1 cellular context compared by ENCODE assay signal in the genomic region with DNA sequence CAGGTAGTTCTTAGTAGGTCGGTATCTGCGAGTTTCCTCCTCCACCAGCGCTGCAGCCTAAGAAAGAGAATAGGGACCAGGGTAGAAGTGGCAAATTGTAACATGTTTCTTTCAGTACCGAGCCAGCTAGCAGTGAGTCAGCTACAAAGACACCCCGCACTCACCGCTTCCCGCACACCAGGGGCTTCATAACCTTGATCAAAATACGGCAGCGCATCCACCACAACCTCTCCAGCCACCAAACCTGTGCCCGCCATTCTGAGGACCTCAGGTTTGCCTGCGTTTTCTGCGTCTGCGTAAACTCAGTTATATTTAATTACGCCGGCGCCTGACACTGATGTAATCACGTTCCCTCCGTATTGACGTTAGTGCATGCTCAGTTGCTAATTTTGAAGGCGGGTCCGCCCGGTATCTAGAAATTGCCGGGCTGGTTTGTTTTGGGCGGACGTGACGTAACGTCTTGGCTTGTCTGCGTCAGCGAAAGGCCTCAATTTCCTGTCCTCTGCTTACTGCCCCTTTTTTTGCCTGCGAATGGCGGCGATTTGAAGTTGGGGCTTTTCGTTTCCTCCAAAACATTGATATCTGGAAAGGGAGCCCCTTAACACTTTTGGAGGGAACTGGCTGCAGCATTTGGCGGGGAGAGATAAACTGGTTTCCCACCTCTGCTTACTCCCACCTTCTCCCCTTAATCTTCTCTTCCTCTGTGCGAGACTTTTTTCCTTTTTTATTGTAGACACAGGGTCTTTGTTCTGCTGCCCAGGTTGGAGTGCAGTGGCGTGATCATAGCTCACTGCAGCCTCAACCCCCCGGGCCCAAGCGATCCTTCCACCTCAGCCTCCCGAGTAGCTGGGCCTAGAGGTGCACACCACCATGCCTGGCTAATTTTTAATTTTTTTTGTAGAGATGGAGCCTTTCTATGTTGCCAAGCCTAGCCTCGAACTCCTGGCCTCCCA.
TF ChIP-seq lines count a peak whose summit lies in the region.

TSS of gene BCAS2 (minus strand) at position 281 of the 953 bp plus-strand sequence. CDS start at position 257, 24 bp downstream.

TF ChIP-seq in K562, 482 proteins besides CTCF, POLR2A, EP300 and RAD21 (continued from another document and continues in another):
- peak; percentile 94 for TF ChIP-seq L3MBTL2 (IDR thresholded peaks at IDR 0.05)
- TF ChIP-seq, protein P1, sequence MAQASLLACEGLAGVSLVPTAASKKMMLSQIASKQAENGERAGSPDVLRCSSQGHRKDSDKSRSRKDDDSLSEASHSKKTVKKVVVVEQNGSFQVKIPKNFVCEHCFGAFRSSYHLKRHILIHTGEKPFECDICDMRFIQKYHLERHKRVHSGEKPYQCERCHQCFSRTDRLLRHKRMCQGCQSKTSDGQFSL (CRISPR knock-in tag; IDR thresholded peaks at IDR 0.05), result no peak
- TF ChIP-seq, protein P1 (tag; IDR thresholded peaks at IDR 0.05), result 0 out of 4 replicates have a peak, but pooled peaks of 1 of the 2 experiments have one; percentile 15
- peak; percentile 97 for TF ChIP-seq SUPT5H (IDR thresholded peaks at IDR 0.05)
- peak; percentile 39; the same call in 1 of the 2 replicates for TF ChIP-seq CBX5 (IDR thresholded peaks at IDR 0.05; ENCODE audit: borderline replicate concordance, low read depth)
- no peak for TF ChIP-seq SMARCC2 (IDR thresholded peaks at IDR 0.05; ENCODE audit: low read depth)
- no peak for TF ChIP-seq ZC3H8 (IDR thresholded peaks at IDR 0.05)
- TF ChIP-seq, protein P2, sequence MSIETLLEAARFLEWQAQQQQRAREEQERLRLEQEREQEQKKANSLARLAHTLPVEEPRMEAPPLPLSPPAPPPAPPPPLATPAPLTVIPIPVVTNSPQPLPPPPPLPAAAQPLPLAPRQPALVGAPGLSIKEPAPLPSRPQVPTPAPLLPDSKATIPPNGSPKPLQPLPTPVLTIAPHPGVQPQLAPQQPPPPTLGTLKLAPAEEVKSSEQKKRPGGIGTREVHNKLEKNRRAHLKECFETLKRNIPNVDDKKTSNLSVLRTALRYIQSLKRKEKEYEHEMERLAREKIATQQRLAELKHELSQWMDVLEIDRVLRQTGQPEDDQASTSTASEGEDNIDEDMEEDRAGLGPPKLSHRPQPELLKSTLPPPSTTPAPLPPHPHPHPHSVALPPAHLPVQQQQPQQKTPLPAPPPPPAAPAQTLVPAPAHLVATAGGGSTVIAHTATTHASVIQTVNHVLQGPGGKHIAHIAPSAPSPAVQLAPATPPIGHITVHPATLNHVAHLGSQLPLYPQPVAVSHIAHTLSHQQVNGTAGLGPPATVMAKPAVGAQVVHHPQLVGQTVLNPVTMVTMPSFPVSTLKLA (conservative IDR thresholded peaks at IDR 0.05), result peak; percentile 82 to 89
- TF ChIP-seq GTF2A2 (tag; IDR thresholded peaks at IDR 0.05), result no peak
- TF ChIP-seq NFXL1 (CRISPR knock-in tag; IDR thresholded peaks at IDR 0.05), result no peak
- peak; percentile 71 for TF ChIP-seq MIER1 (IDR thresholded peaks at IDR 0.05; ENCODE audit: low read depth)
- TF ChIP-seq, protein P3, sequence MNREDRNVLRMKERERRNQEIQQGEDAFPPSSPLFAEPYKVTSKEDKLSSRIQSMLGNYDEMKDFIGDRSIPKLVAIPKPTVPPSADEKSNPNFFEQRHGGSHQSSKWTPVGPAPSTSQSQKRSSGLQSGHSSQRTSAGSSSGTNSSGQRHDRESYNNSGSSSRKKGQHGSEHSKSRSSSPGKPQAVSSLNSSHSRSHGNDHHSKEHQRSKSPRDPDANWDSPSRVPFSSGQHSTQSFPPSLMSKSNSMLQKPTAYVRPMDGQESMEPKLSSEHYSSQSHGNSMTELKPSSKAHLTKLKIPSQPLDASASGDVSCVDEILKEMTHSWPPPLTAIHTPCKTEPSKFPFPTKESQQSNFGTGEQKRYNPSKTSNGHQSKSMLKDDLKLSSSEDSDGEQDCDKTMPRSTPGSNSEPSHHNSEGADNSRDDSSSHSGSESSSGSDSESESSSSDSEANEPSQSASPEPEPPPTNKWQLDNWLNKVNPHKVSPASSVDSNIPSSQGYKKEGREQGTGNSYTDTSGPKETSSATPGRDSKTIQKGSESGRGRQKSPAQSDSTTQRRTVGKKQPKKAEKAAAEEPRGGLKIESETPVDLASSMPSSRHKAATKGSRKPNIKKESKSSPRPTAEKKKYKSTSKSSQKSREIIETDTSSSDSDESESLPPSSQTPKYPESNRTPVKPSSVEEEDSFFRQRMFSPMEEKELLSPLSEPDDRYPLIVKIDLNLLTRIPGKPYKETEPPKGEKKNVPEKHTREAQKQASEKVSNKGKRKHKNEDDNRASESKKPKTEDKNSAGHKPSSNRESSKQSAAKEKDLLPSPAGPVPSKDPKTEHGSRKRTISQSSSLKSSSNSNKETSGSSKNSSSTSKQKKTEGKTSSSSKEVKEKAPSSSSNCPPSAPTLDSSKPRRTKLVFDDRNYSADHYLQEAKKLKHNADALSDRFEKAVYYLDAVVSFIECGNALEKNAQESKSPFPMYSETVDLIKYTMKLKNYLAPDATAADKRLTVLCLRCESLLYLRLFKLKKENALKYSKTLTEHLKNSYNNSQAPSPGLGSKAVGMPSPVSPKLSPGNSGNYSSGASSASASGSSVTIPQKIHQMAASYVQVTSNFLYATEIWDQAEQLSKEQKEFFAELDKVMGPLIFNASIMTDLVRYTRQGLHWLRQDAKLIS (CRISPR knock-in tag; IDR thresholded peaks at IDR 0.05), result no peak; the same call in 1 of the 2 replicates
- TF ChIP-seq MEIS2 (IDR thresholded peaks at IDR 0.05; ENCODE audit: partially characterized antibody), result peak; percentile 70
- TF ChIP-seq SIN3A (IDR thresholded peaks at IDR 0.05; ENCODE audit: borderline replicate concordance in 2 of 2, control insufficient read depth in 1 of 2, low read depth in 2 of 2, low read length in 2 of 2), result peak; percentile 39 to 67; a peak in 1 of 4 replicates
- 0 out of 2 replicates have a peak, but pooled peaks have one; percentile 26 for TF ChIP-seq HDAC8 (tag; IDR thresholded peaks at IDR 0.05)
- no peak for TF ChIP-seq CREBBP (IDR thresholded peaks at IDR 0.05; ENCODE audit: low read depth, low read length)
- no peak for TF ChIP-seq RBM14 (IDR thresholded peaks at IDR 0.05; ENCODE audit: borderline replicate concordance, insufficient read depth, low read depth, low read length)
- TF ChIP-seq KLF13 (tag; IDR thresholded peaks at IDR 0.05; ENCODE audit: borderline replicate concordance, low read depth), result no peak
- TF ChIP-seq, protein P4, sequence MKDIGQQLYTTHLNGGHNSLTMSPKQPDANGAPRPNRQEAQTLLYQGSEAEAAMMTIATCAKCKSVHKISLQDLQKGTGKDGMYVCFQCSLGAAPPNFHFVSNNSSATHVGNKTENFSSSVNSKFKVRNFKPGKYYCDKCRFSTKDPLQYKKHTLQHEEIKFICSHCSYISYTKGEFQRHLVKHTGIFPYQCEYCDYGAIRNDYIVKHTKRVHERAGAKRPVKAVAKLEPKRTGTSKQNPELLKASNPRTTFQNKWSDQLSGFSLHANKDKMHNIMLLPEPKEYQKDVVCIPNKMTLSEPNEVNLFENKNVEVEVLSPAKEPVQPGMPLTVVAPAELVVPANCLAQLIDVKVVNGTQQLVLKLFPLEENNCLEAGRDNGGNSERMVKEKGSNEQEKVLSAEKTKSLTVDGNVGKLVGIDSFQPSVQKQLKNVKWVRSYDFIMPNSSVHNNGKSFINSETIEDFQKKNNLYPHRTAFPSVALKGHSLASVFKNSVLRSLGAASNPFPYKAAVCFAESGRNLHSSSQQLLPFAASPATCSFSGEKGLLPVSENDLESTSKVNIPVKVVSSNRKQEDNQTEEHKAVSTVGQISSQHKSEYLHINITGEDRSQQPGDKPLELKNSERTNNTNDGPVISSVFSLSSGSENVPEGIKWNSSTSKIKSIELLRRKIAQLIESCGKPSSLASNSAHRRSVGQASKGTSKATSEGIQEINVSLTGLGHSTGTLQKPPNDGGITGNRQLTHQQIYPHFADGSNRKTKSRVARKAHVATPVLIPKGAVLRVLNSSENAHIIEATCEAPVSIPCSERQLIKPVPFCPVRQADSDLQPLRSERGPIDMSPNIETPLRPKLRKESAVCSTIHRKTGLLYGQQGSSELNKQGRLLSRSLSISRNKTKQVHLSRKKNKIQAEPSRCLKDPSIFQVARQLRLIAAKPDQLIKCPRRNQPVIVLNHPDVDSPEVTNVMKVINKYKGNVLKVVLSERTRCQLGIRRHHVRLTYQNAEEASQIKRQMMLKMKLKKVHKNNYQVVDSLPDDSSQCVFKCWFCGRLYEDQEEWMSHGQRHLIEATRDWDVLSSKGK (CRISPR knock-in tag; IDR thresholded peaks at IDR 0.05), result no peak
- peak; percentile 87 for TF ChIP-seq NBN (IDR thresholded peaks at IDR 0.05; ENCODE audit: low read depth)
- TF ChIP-seq ZNF184 (CRISPR knock-in tag; IDR thresholded peaks at IDR 0.05), result no peak
- TF ChIP-seq PPARD (CRISPR knock-in tag; IDR thresholded peaks at IDR 0.05), result no peak
- TF ChIP-seq MTA3 (IDR thresholded peaks at IDR 0.05; ENCODE audit: borderline replicate concordance), result peak; percentile 98
- no peak for TF ChIP-seq ZZZ3 (IDR thresholded peaks at IDR 0.05)
- no peak for TF ChIP-seq TGIF2 (CRISPR knock-in tag; IDR thresholded peaks at IDR 0.05)
- no peak for TF ChIP-seq NFE2L1 (tag; IDR thresholded peaks at IDR 0.05; ENCODE audit: borderline replicate concordance, low read depth)
- TF ChIP-seq, protein P5, sequence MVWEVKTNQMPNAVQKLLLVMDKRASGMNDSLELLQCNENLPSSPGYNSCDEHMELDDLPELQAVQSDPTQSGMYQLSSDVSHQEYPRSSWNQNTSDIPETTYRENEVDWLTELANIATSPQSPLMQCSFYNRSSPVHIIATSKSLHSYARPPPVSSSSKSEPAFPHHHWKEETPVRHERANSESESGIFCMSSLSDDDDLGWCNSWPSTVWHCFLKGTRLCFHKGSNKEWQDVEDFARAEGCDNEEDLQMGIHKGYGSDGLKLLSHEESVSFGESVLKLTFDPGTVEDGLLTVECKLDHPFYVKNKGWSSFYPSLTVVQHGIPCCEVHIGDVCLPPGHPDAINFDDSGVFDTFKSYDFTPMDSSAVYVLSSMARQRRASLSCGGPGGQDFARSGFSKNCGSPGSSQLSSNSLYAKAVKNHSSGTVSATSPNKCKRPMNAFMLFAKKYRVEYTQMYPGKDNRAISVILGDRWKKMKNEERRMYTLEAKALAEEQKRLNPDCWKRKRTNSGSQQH (CRISPR knock-in tag; IDR thresholded peaks at IDR 0.05), result no peak
- peak; percentile 56; the same call in 1 of the 2 replicates for TF ChIP-seq MYBL2 (IDR thresholded peaks at IDR 0.05; ENCODE audit: low read depth)
- no peak for TF ChIP-seq MYBL2 (CRISPR knock-in tag; IDR thresholded peaks at IDR 0.05; ENCODE audit: borderline replicate concordance)
- TF ChIP-seq HLTF (IDR thresholded peaks at IDR 0.05), result peak; percentile 56; the same call in 1 of the 2 replicates
- TF ChIP-seq, protein P6, sequence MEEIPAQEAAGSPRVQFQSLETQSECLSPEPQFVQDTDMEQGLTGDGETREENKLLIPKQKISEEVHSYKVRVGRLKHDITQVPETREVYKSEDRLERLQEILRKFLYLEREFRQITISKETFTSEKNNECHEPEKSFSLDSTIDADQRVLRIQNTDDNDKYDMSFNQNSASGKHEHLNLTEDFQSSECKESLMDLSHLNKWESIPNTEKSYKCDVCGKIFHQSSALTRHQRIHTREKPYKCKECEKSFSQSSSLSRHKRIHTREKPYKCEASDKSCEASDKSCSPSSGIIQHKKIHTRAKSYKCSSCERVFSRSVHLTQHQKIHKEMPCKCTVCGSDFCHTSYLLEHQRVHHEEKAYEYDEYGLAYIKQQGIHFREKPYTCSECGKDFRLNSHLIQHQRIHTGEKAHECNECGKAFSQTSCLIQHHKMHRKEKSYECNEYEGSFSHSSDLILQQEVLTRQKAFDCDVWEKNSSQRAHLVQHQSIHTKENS (CRISPR knock-in tag; IDR thresholded peaks at IDR 0.05), result no peak
- TF ChIP-seq HSF4 (CRISPR knock-in tag; IDR thresholded peaks at IDR 0.05; ENCODE audit: borderline replicate concordance), result no peak
- TF ChIP-seq HNRNPH1 (optimal IDR thresholded peaks at IDR 0.05; ENCODE audit: low read depth, low read length), result no peak
- TF ChIP-seq ZNF274 (IDR thresholded peaks at IDR 0.05; ENCODE audit: borderline replicate concordance, low read depth, low read length), result no peak
- peak; percentile 82 for TF ChIP-seq TAF9B (IDR thresholded peaks at IDR 0.05; ENCODE audit: partially characterized antibody)
- no peak for TF ChIP-seq STAG1 (CRISPR knock-in tag; IDR thresholded peaks at IDR 0.05; ENCODE audit: borderline replicate concordance)
- no peak for TF ChIP-seq CBFB (CRISPR knock-in tag; IDR thresholded peaks at IDR 0.05)
- peak; percentile 70; the same call in 1 of the 2 replicates for TF ChIP-seq ERF (CRISPR knock-in tag; IDR thresholded peaks at IDR 0.05)
- TF ChIP-seq EHMT2 (IDR thresholded peaks at IDR 0.05), result peak; percentile 98
- TF ChIP-seq POU5F1 (IDR thresholded peaks at IDR 0.05; ENCODE audit: borderline replicate concordance, low read depth, low read length, partially characterized antibody), result peak; percentile 70
- TF ChIP-seq ZNF277 (CRISPR knock-in tag; IDR thresholded peaks at IDR 0.05; ENCODE audit: borderline replicate concordance), result no peak
- peak; percentile 72; the same call in 1 of the 2 replicates for TF ChIP-seq ZNF197 (CRISPR knock-in tag; IDR thresholded peaks at IDR 0.05; ENCODE audit: low read depth)
- 0 out of 2 replicates have a peak, but pooled peaks have one; percentile 59 for TF ChIP-seq KAT8 (IDR thresholded peaks at IDR 0.05; ENCODE audit: low read depth)
- TF ChIP-seq SP2 (IDR thresholded peaks at IDR 0.05; ENCODE audit: extremely low read depth, low read depth, low read length, poor library complexity, severe bottlenecking), result no peak
- peak; percentile 84; the same call in 1 of the 2 replicates for TF ChIP-seq ZNF644 (tag; IDR thresholded peaks at IDR 0.05; ENCODE audit: low read depth)
